Comparison of ENCODE assay signal across 20 cellular contexts in genomic region chr12:66819587-66819986, GRCh38.
DNase-seq lines count a peak whose midpoint lies in the region; ATAC-seq lines count a peak whose summit lies in the region.
"Had no signal": no experiment of that assay in that cellular context is flagged by ENCODE, and none has a peak within 500 bp of the region (broad histone marks: within the 10 kb centered on the region; RNA-seq: fewer than 3 reads in every experiment).

No MANE protein-coding gene starts in this region.

- H3K27me3 Mint-ChIP-seq in activated CD4-positive, alpha-beta T cell treated with anti-CD3 and anti-CD28 coated beads for 36 hours = no peaks in the 10 kb centered on the region
- no peaks in the 10 kb centered on the region for H3K27me3 Mint-ChIP-seq in stimulated activated naive CD8-positive, alpha-beta T cell treated with anti-CD3 and anti-CD28 coated beads, Interleukin-15, amount 100 ng/mL, for 72 hours

- POLR2A ChIA-PET in activated CD4-positive, alpha-beta T cell treated with anti-CD3 and anti-CD28 coated beads for 36 hours (lab: Charles Lee) = no interaction called here

- H3K4me3 Mint-ChIP-seq in activated CD4-positive, alpha-beta T cell treated with anti-CD3 and anti-CD28 coated beads for 36 hours = no peak overlapping the region
- no peak overlapping the region for H3K4me3 Mint-ChIP-seq in stimulated activated naive CD8-positive, alpha-beta T cell treated with anti-CD3 and anti-CD28 coated beads, Interleukin-15, amount 100 ng/mL, for 72 hours
- H3K4me3 Mint-ChIP-seq: B cell; CD4-positive, CD25-positive, alpha-beta regulatory T cell; CD8-positive, alpha-beta T cell; GM23338; H9 had no signal

- intact Hi-C loops in activated CD4-positive, alpha-beta T cell treated with anti-CD3 and anti-CD28 coated beads for 36 hours (cut with DNase I, micrococcal nuclease) = no loop called here

- H3K4me1 Mint-ChIP-seq in activated CD4-positive, alpha-beta T cell treated with anti-CD3 and anti-CD28 coated beads for 36 hours = peaks cover 3% of the 10 kb centered on the region
- no peaks in the 10 kb centered on the region for H3K4me1 Mint-ChIP-seq in stimulated activated naive CD8-positive, alpha-beta T cell treated with anti-CD3 and anti-CD28 coated beads, Interleukin-15, amount 100 ng/mL, for 72 hours
- H3K4me1 Mint-ChIP-seq: B cell; CD4-positive, CD25-positive, alpha-beta regulatory T cell; GM23338; H9 had no signal

- peak; percentile 78 for ATAC-seq in activated CD4-positive, alpha-beta T cell treated with anti-CD3 and anti-CD28 coated beads for 36 hours
- ATAC-seq in activated naive CD4-positive, alpha-beta T cell treated with anti-CD3 and anti-CD28 coated beads, Interleukin-2, amount 50 U/mL, for 72 hours = peak; percentile 70 to 92
- ATAC-seq in stimulated activated naive CD8-positive, alpha-beta T cell treated with anti-CD3 and anti-CD28 coated beads, Interleukin-15, amount 100 ng/mL, for 72 hours = peak; percentile 90
- ATAC-seq in GM18907 (IDR thresholded peaks at IDR 0.05; ENCODE audit: unreplicated experiment) = no peak
- ATAC-seq: CD8-positive, alpha-beta T cell; GM12878; GM23338; HCT116 had no signal

- DNase-seq in activated CD4-positive, alpha-beta T cell treated with anti-CD3 and anti-CD28 coated beads for 36 hours = no peak
- DNase-seq in activated CD4-positive, alpha-beta T cell treated with anti-CD3 and anti-CD28 coated beads, Interleukin-2, amount 50 U/mL, for 48 hours = no peak
- DNase-seq in activated naive CD4-positive, alpha-beta T cell treated with anti-CD3 and anti-CD28 coated beads, Interleukin-2, amount 50 U/mL, for 72 hours (ENCODE audit: low spot score in 2 of 2) = no peak
- DNase-seq in activated naive CD4-positive, alpha-beta T cell (lab: John Stamatoyannopoulos, UW) = no peak
- DNase-seq in renal cortical epithelial cell (ENCODE audit: low read depth) (peak; percentile 8), germinal center (ENCODE audit: low spot score) (no peak)
- DNase-seq in stimulated activated naive CD8-positive, alpha-beta T cell treated with anti-CD3 and anti-CD28 coated beads, Interleukin-15, amount 100 ng/mL, for 72 hours = no peak
- DNase-seq: Caco-2; CD4-positive, CD25-positive, alpha-beta regulatory T cell; CD8-positive, alpha-beta T cell; DMS 273 treated with DMSO at 0.1 percent for 48 hours; DMS79; EL; GDM1; H9 had no signal

- H3K36me3 Mint-ChIP-seq in activated CD4-positive, alpha-beta T cell treated with anti-CD3 and anti-CD28 coated beads for 36 hours (ENCODE audit: low read depth) = no peaks in the 10 kb centered on the region
- no peaks in the 10 kb centered on the region for H3K36me3 Mint-ChIP-seq in activated naive CD4-positive, alpha-beta T cell treated with anti-CD3 and anti-CD28 coated beads, Interleukin-2, amount 50 U/mL, for 72 hours
- H3K36me3 Mint-ChIP-seq: CD4-positive, CD25-positive, alpha-beta regulatory T cell; CD8-positive, alpha-beta T cell had no signal

- H3K9me3 Mint-ChIP-seq in activated CD4-positive, alpha-beta T cell treated with anti-CD3 and anti-CD28 coated beads for 36 hours (ENCODE audit: low read depth) = no peaks in the 10 kb centered on the region
- H3K9me3 Mint-ChIP-seq in activated naive CD4-positive, alpha-beta T cell treated with anti-CD3 and anti-CD28 coated beads, Interleukin-2, amount 50 U/mL, for 72 hours = no peaks in the 10 kb centered on the region
- no peaks in the 10 kb centered on the region for H3K9me3 Mint-ChIP-seq in stimulated activated naive CD8-positive, alpha-beta T cell treated with anti-CD3 and anti-CD28 coated beads, Interleukin-15, amount 100 ng/mL, for 72 hours
- H3K9me3 Mint-ChIP-seq: CD4-positive, CD25-positive, alpha-beta regulatory T cell; CD8-positive, alpha-beta T cell; GM23338; H9 had no signal

- H3K27ac Mint-ChIP-seq in activated CD4-positive, alpha-beta T cell treated with anti-CD3 and anti-CD28 coated beads for 36 hours = no peak overlapping the region
- no peak overlapping the region for H3K27ac Mint-ChIP-seq in activated naive CD4-positive, alpha-beta T cell treated with anti-CD3 and anti-CD28 coated beads, Interleukin-2, amount 50 U/mL, for 72 hours
- H3K27ac Mint-ChIP-seq in stimulated activated naive CD8-positive, alpha-beta T cell treated with anti-CD3 and anti-CD28 coated beads, Interleukin-15, amount 100 ng/mL, for 72 hours = no peak overlapping the region
- H3K27ac Mint-ChIP-seq: B cell; CD4-positive, CD25-positive, alpha-beta regulatory T cell; CD8-positive, alpha-beta T cell; GM23338; H9 had no signal

- CTCF ChIA-PET in activated CD4-positive, alpha-beta T cell treated with anti-CD3 and anti-CD28 coated beads for 36 hours (lab: Charles Lee) = interaction anchor here (0.9 to 1.9 kb wide), 2 partner anchors 10 to 249 kb away, joined by 4 to 7 read pairs; no protein-coding TSS in a partner anchor
